1 cellular context compared by ENCODE assay signal in genomic region chr10:73743327-73743904, GRCh38.
TF ChIP-seq lines count a peak whose summit lies in the region.

No MANE protein-coding gene starts in this region.

TF ChIP-seq in K562, 482 proteins besides CTCF, POLR2A, EP300 and RAD21 (continued from another document and continues in another):
- TF ChIP-seq ZNF609 (CRISPR knock-in tag; IDR thresholded peaks at IDR 0.05; ENCODE audit: borderline replicate concordance) (no peak), HOMEZ (CRISPR knock-in tag; IDR thresholded peaks at IDR 0.05) (peak; percentile 92; the same call in 1 of the 2 replicates), HMG20B (CRISPR knock-in tag; IDR thresholded peaks at IDR 0.05) (peak; percentile 90), ZNF217 (CRISPR knock-in tag; IDR thresholded peaks at IDR 0.05) (no peak), ZNF347 (CRISPR knock-in tag; IDR thresholded peaks at IDR 0.05; ENCODE audit: low read depth) (peak; percentile 86), TRIM24 (IDR thresholded peaks at IDR 0.05) (no peak), ZNF146 (CRISPR knock-in tag; IDR thresholded peaks at IDR 0.05; ENCODE audit: unreplicated experiment) (no peak), MEF2A (IDR thresholded peaks at IDR 0.05; ENCODE audit: control insufficient read depth, low read depth, low read length) (no peak), RCOR1 (IDR thresholded peaks at IDR 0.05; ENCODE audit: borderline replicate concordance in 1 of 2, low read depth in 2 of 2, low read length in 2 of 2) (no peak), ZNF561 (CRISPR knock-in tag; conservative IDR thresholded peaks at IDR 0.05) (peak; percentile 88), TAF7 (tag; IDR thresholded peaks at IDR 0.05) (peak; percentile 93), ZNF644 (tag; IDR thresholded peaks at IDR 0.05; ENCODE audit: low read depth) (peak; percentile 99), PHTF2 (CRISPR knock-in tag; IDR thresholded peaks at IDR 0.05) (peak; percentile 85), ETS2 (tag; IDR thresholded peaks at IDR 0.05; ENCODE audit: borderline replicate concordance, poor library complexity, severe bottlenecking) (peak; percentile 83), ZMIZ1 (IDR thresholded peaks at IDR 0.05; ENCODE audit: low read depth in 2 of 2, low read length in 2 of 2) (no peak), NCOA1 (IDR thresholded peaks at IDR 0.05; ENCODE audit: low read depth) (no peak), SIN3A (IDR thresholded peaks at IDR 0.05; ENCODE audit: borderline replicate concordance in 2 of 2, control insufficient read depth in 1 of 2, low read depth in 2 of 2, low read length in 2 of 2) (no peak), JUNB (CRISPR knock-in tag; conservative IDR thresholded peaks at IDR 0.05) (no peak), ZNF140 (CRISPR knock-in tag; IDR thresholded peaks at IDR 0.05) (peak; percentile 96), CHD4 (IDR thresholded peaks at IDR 0.05; ENCODE audit: insufficient read depth, insufficient replicate concordance, low read depth, low read length, poor library complexity, severe bottlenecking) (peak; percentile 18), ZNF696 (CRISPR knock-in tag; conservative IDR thresholded peaks at IDR 0.05) (peak; percentile 87), NR2C1 (IDR thresholded peaks at IDR 0.05) (no peak), NR2C1 (tag; IDR thresholded peaks at IDR 0.05) (peak; percentile 16), PBX2 (CRISPR knock-in tag; IDR thresholded peaks at IDR 0.05; ENCODE audit: low read depth) (no peak), PBX2 (tag; conservative IDR thresholded peaks at IDR 0.05; ENCODE audit: low read depth) (peak; percentile 84), ZNF707 (CRISPR knock-in tag; conservative IDR thresholded peaks at IDR 0.05) (peak; percentile 86), BACH1 (tag; IDR thresholded peaks at IDR 0.05) (peak; percentile 97), USF2 (CRISPR knock-in tag; IDR thresholded peaks at IDR 0.05) (no peak), ZKSCAN8 (CRISPR knock-in tag; IDR thresholded peaks at IDR 0.05) (peak; percentile 96), SFPQ (IDR thresholded peaks at IDR 0.05; ENCODE audit: low read depth, low read length) (no peak), ZNF551 (CRISPR knock-in tag; IDR thresholded peaks at IDR 0.05) (peak; percentile 84), EZH2 (IDR thresholded peaks at IDR 0.05; ENCODE audit: borderline replicate concordance, low read depth, low read length) (no peak), RFX7 (CRISPR knock-in tag; IDR thresholded peaks at IDR 0.05) (peak; percentile 95), MXD1 (CRISPR knock-in tag; IDR thresholded peaks at IDR 0.05; ENCODE audit: borderline replicate concordance, poor library complexity, severe bottlenecking) (peak; percentile 73), ATF1 (CRISPR knock-in tag; IDR thresholded peaks at IDR 0.05) (no peak), ATF1 (tag; IDR thresholded peaks at IDR 0.05) (no peak), NFIX (CRISPR knock-in tag; IDR thresholded peaks at IDR 0.05; ENCODE audit: low read depth) (peak; percentile 67), MECOM (CRISPR knock-in tag; IDR thresholded peaks at IDR 0.05) (peak; percentile 97), ZBTB17 (CRISPR knock-in tag; IDR thresholded peaks at IDR 0.05) (peak; percentile 95), ILF3 (IDR thresholded peaks at IDR 0.05; ENCODE audit: borderline replicate concordance) (no peak), SREBF2 (CRISPR knock-in tag; IDR thresholded peaks at IDR 0.05) (0 out of 2 replicates have a peak, but pooled peaks have one; percentile 33), HMG20A (CRISPR knock-in tag; conservative IDR thresholded peaks at IDR 0.05) (peak; percentile 86; the same call in 1 of the 2 replicates), KAT8 (IDR thresholded peaks at IDR 0.05; ENCODE audit: low read depth) (no peak), CREB3 (tag; conservative IDR thresholded peaks at IDR 0.05; ENCODE audit: low read depth) (peak; percentile 99), ZNF354B (CRISPR knock-in tag; IDR thresholded peaks at IDR 0.05) (peak; percentile 96), ZNF583 (CRISPR knock-in tag; IDR thresholded peaks at IDR 0.05) (peak; percentile 97), HDAC2 (IDR thresholded peaks at IDR 0.05) (no peak), ZNF134 (CRISPR knock-in tag; conservative IDR thresholded peaks at IDR 0.05) (peak; percentile 87), GTF2A2 (tag; IDR thresholded peaks at IDR 0.05) (peak; percentile 95), SIX5 (IDR thresholded peaks at IDR 0.05; ENCODE audit: borderline replicate concordance in 1 of 2, insufficient read depth in 1 of 2, low read depth in 1 of 2, low read length in 2 of 2) (no peak), STAT5B (CRISPR knock-in tag; IDR thresholded peaks at IDR 0.05) (peak; percentile 92), HBP1 (CRISPR knock-in tag; IDR thresholded peaks at IDR 0.05) (peak; percentile 96)
